Comparison of ENCODE assay signal across 18 cellular contexts in genomic region chr3:53164911-53165310, GRCh38. TPM values are rescaled to one million over a fixed set of nuclear protein-coding genes. Genes with fewer than 3 reads are reported as not detected.
A peak's percentile ranks its signal among the peaks of the same experiment; 100 is the strongest.
DNase-seq lines count a peak whose midpoint lies in the region; ATAC-seq and TF ChIP-seq lines count a peak whose summit lies in the region.
"Had no signal": no experiment of that assay in that cellular context is flagged by ENCODE, and none has a peak within 500 bp of the region (broad histone marks: within the 10 kb centered on the region; RNA-seq: fewer than 3 reads in every experiment).

No MANE protein-coding gene starts in this region.

- H3K4me1 ChIP-seq in RWPE2 (ENCODE audit: insufficient read depth, poor library complexity, severe bottlenecking) (peaks cover 12% of the 10 kb centered on the region), suprapubic skin (peaks cover 89% of the 10 kb centered on the region)

- H3K27ac Mint-ChIP-seq in CD4-positive, alpha-beta T cell: peak overlapping the region; percentile 53
- H3K27ac Mint-ChIP-seq: activated CD4-positive, alpha-beta T cell treated with anti-CD3 and anti-CD28 coated beads for 36 hours; activated naive CD8-positive, alpha-beta T cell treated with anti-CD3 and anti-CD28 coated beads for 36 hours had no signal

- no peaks in the 10 kb centered on the region for H3K36me3 Mint-ChIP-seq in CD4-positive, alpha-beta T cell (ENCODE audit: low read depth)

- DNase-seq in CD4-positive, alpha-beta T cell: no peak
- DNase-seq in RWPE2 (ENCODE audit: low spot score) (no peak), suprapubic skin (ENCODE audit: low spot score in 2 of 2) (no peak), hepatic stellate cell (ENCODE audit: low spot score) (no peak)
- DNase-seq: activated CD4-positive, alpha-beta T cell treated with anti-CD3 and anti-CD28 coated beads for 36 hours; activated naive CD8-positive, alpha-beta T cell treated with anti-CD3 and anti-CD28 coated beads for 36 hours; body of pancreas; COR-L47; DMS79 treated with DMSO at 0.1 percent for 48 hours; hippocampal formation; NCI-H2107; stimulated activated CD4-positive, alpha-beta T cell treated with anti-CD3 and anti-CD28 coated beads, Interleukin-12 subunit alpha, Interleukin-12 subunit beta, amount 100 ng/mL, for 4 hours; substantia nigra had no signal

- intact Hi-C loops in CD4-positive, alpha-beta T cell (cut with DNase I, micrococcal nuclease): loop anchor here (5.0 to 10.0 kb wide), 2 partner anchors 32 to 180 kb away; partner anchors contain the start of gene DCP1A (in 1 of the 2)

- no peak overlapping the region for H3K27ac ChIP-seq in CD4-positive, alpha-beta T cell (ENCODE audit: low read depth, low read length)
- H3K27ac ChIP-seq in RWPE2 (ENCODE audit: poor library complexity, severe bottlenecking) (peak overlapping the region; percentile 7), suprapubic skin (peak overlapping the region; percentile 32)

- H3K9me3 Mint-ChIP-seq in CD4-positive, alpha-beta T cell: no peaks in the 10 kb centered on the region
- H3K9me3 Mint-ChIP-seq: activated naive CD8-positive, alpha-beta T cell treated with anti-CD3 and anti-CD28 coated beads for 36 hours had no signal

- ATAC-seq in CD4-positive, alpha-beta T cell (ENCODE audit: poor library complexity): no peak
- ATAC-seq in RWPE2 (ENCODE audit: low read depth) (no peak), esophagus mucosa (peak; percentile 50), HG03196 (IDR thresholded peaks at IDR 0.05; ENCODE audit: unreplicated experiment) (no peak), GM19397 (IDR thresholded peaks at IDR 0.05; ENCODE audit: unreplicated experiment) (no peak)
- ATAC-seq: activated CD4-positive, alpha-beta T cell treated with anti-CD3 and anti-CD28 coated beads for 36 hours; body of pancreas had no signal

- H3K36me3 ChIP-seq in RWPE2 (ENCODE audit: low read depth) (no peaks in the 10 kb centered on the region), suprapubic skin (no peaks in the 10 kb centered on the region)

- no peaks in the 10 kb centered on the region for H3K9me3 ChIP-seq in CD4-positive, alpha-beta T cell (ENCODE audit: control insufficient read depth, low read length)
- H3K9me3 ChIP-seq in RWPE2 (ENCODE audit: severe bottlenecking): no peaks in the 10 kb centered on the region
- H3K9me3 ChIP-seq in suprapubic skin: no peaks in the 10 kb centered on the region
- H3K9me3 ChIP-seq: body of pancreas had no signal

- no peaks in the 10 kb centered on the region for H3K27me3 Mint-ChIP-seq in CD4-positive, alpha-beta T cell
- H3K27me3 Mint-ChIP-seq: activated CD4-positive, alpha-beta T cell treated with anti-CD3 and anti-CD28 coated beads for 36 hours had no signal

- 22% methylated on average over 7 of the region's 9 CpGs for WGBS in suprapubic skin

- POLR2A ChIA-PET in CD4-positive, alpha-beta T cell (lab: Charles Lee): interaction anchor here (0.6 kb wide), 1 partner anchor 55 kb away, joined by 3 read pairs; no protein-coding TSS in a partner anchor

- no peak for TF ChIP-seq EP300 in suprapubic skin (IDR thresholded peaks at IDR 0.05)

- H3K27me3 ChIP-seq in CD4-positive, alpha-beta T cell (ENCODE audit: control insufficient read depth, insufficient read depth, low read length): no peaks in the 10 kb centered on the region
- H3K27me3 ChIP-seq in RWPE2 (ENCODE audit: insufficient read depth, poor library complexity, severe bottlenecking): no peaks in the 10 kb centered on the region
- no peaks in the 10 kb centered on the region for H3K27me3 ChIP-seq in suprapubic skin
- H3K27me3 ChIP-seq: body of pancreas had no signal

- peak overlapping the region; percentile 20 for H3K4me3 Mint-ChIP-seq in CD4-positive, alpha-beta T cell
- H3K4me3 Mint-ChIP-seq: activated CD4-positive, alpha-beta T cell treated with anti-CD3 and anti-CD28 coated beads for 36 hours; activated naive CD8-positive, alpha-beta T cell treated with anti-CD3 and anti-CD28 coated beads for 36 hours had no signal

- CTCF ChIA-PET in CD4-positive, alpha-beta T cell (lab: Charles Lee): no interaction called here

- no peak overlapping the region for H3K4me3 ChIP-seq in RWPE2 (ENCODE audit: severe bottlenecking)
- no peak overlapping the region for H3K4me3 ChIP-seq in suprapubic skin
- H3K4me3 ChIP-seq: body of pancreas, coronary artery, lung had no signal

- TF ChIP-seq POLR2A in suprapubic skin (IDR thresholded peaks at IDR 0.05): no peak

- peaks cover 41% of the 10 kb centered on the region for H3K4me1 Mint-ChIP-seq in CD4-positive, alpha-beta T cell (ENCODE audit: low read depth)

- TF ChIP-seq CTCF in CD4-positive, alpha-beta T cell (IDR thresholded peaks at IDR 0.05): no peak
- TF ChIP-seq CTCF in RWPE2 (IDR thresholded peaks at IDR 0.05; ENCODE audit: poor library complexity, severe bottlenecking) (no peak), suprapubic skin (IDR thresholded peaks at IDR 0.05) (no peak)

RNA-seq across cellular contexts. Expression of gene PRKCD, which starts 3.9 kb away (rescaled TPM):
- total RNA-seq in CD4-positive, alpha-beta T cell: 10 to 100 TPM; 18.1 to 20.1 TPM
- total RNA-seq in esophagus mucosa (21.2 TPM), suprapubic skin (10 to 100 TPM; 27.9 to 31.3 (median 29.3) TPM)

RNA-seq across cellular contexts. Expression of gene RFT1, which starts 34.7 kb away (rescaled TPM):
- total RNA-seq in CD4-positive, alpha-beta T cell: 10 to 100 TPM in 1 of 2 experiments, 1 to 10 TPM in 1; 8.5 to 10.2 TPM
- total RNA-seq in esophagus mucosa (15.8 TPM), suprapubic skin (10 to 100 TPM in 2 of 4 donors, 1 to 10 TPM in 2; 8.3 to 19.7 (median 10.2) TPM)
